8 cellular contexts compared by ENCODE assay signal in the genomic region with DNA sequence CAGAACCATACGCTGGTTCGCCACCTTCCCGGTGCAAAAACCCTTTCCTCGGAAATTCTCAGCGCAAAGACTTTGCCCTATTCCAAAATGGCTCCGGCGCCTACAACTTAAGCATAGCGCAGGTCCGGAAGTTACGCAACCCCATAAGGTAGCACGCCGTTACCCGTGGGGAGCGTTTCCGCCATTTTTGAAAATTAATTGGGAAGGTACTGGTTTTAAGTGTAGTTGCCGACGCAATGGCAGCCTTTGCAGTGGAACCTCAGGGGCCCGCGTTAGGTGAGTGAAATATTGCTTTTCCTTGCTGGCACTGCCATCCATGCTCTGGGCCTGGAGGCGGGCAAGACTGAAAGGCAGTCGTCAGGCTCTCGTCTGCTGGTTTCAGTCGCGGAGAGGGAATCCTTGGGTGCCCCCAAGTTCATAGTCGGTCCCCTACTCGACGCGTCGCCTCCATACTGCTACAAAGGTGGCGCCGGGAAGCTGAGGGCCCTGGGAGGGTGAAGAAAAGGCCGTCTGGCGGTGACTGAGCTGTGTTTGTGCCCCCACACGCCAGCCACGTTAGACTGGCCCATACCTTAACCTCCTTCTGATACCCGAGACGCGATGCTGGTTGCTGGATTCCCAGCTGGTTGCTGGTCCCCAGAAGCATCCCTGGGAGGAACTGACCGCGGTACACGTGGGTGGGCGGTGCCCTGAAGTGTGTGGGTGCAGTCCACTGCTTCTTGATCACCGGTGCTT. TPM values are rescaled to one million over a fixed set of nuclear protein-coding genes. Genes with fewer than 3 reads are reported as not detected.
DNase-seq lines count a peak whose midpoint lies in the region; ATAC-seq and TF ChIP-seq lines count a peak whose summit lies in the region.

NUP35 (plus strand) TSS at position 222 of the 735 bp plus-strand sequence; CDS start at position 237, 15 bp downstream.

- peak within 1 kb of the TSS; percentile 88 for H3K4me2 ChIP-seq in PC-3 (ENCODE audit: low read length)

- peaks cover 15% of the 10 kb centered on the region for H3K4me1 ChIP-seq in PC-3 (ENCODE audit: insufficient read depth, low read length)

- H4K20me1 ChIP-seq in PC-3 (ENCODE audit: low read length), result peaks cover 21% of the 10 kb centered on the region

- DNase-seq in DMS114 treated with DMSO at 0.1 percent for 48 hours (lab: John Stamatoyannopoulos, UW; ENCODE audit: unreplicated experiment) (peak; percentile 72), PC-3 (peak; percentile 97), activated T-cell treated with anti-CD3 and anti-CD28 coated beads for 48 hours (ENCODE audit: low read depth) (peak; percentile 69), epithelial cell of proximal tubule (ENCODE audit: low read depth) (peak; percentile 76), mucosa of gallbladder (ENCODE audit: low spot score) (peak; percentile 91)
- DNase-seq in stimulated activated CD8-positive, alpha-beta memory T cell treated with anti-CD3 and anti-CD28 coated beads, Interleukin-4, amount 100 ng/mL, for 4 hours (ENCODE audit: low read depth in 2 of 2, low spot score in 1 of 2), result peak; percentile 71 to 90

- H3K27me3 ChIP-seq in PC-3 (ENCODE audit: low read length), result no peaks in the 10 kb centered on the region

- H3K36me3 ChIP-seq in PC-3 (ENCODE audit: low read depth, low read length), result peaks cover 9% of the 10 kb centered on the region

- H3K4me3 ChIP-seq in PC-3 (ENCODE audit: low read length), result peak within 1 kb of the TSS; percentile 85
- H3K4me3 ChIP-seq in epithelial cell of proximal tubule (ENCODE audit: low read depth, low read length), result peak within 1 kb of the TSS; percentile 85

- peaks cover 50% of the 10 kb centered on the region for H3K79me2 ChIP-seq in PC-3 (ENCODE audit: low read length)

- intact Hi-C loops in PC-3 (cut with micrococcal nuclease), result loop anchor here (1.0 to 2.0 kb wide), 3 partner anchors 30 to 86 kb away; partner anchors contain the start of genes DUSP19 and NCKAP1

- H3K9me2 ChIP-seq in PC-3 (replicated peaks; ENCODE audit: low read length), result no peaks in the 10 kb centered on the region

- BruUV-seq in PC-3 (replicated peaks; lab: Mats Ljungman, UMichigan), result TSS peak; percentile 93

- H3K27ac ChIP-seq in PC-3 (ENCODE audit: low read length), result peak within 1 kb of the TSS; percentile 92

- TF ChIP-seq RAD21 in Ishikawa (IDR thresholded peaks at IDR 0.05; ENCODE audit: low read depth), result no peak

- H3F3A ChIP-seq in PC-3 (ENCODE audit: low read length, unreplicated experiment), result no peaks in the 10 kb centered on the region

- CTCF ChIA-PET in PC-3 (lab: Charles Lee), result no interaction called here

- peak within 1 kb of the TSS; percentile 90 for H2AFZ ChIP-seq in PC-3 (ENCODE audit: low read length)

- H3K9ac ChIP-seq in PC-3 (ENCODE audit: low read length), result peak within 1 kb of the TSS; percentile 94

- H3K9me3 ChIP-seq in PC-3 (ENCODE audit: low read length), result no peaks in the 10 kb centered on the region

- ATAC-seq in GM21576 (IDR thresholded peaks at IDR 0.05; ENCODE audit: unreplicated experiment) (peak; percentile 92), PC-3 (peak; percentile 85)

- no peak; the same call in 1 of the 2 replicates for TF ChIP-seq EP300 in Ishikawa (IDR thresholded peaks at IDR 0.05; ENCODE audit: borderline replicate concordance)

- TF ChIP-seq CTCF in PC-3 (conservative IDR thresholded peaks at IDR 0.05; ENCODE audit: low read depth, low read length) (no peak), epithelial cell of proximal tubule (conservative IDR thresholded peaks at IDR 0.05; ENCODE audit: low read depth, low read length) (no peak)

- POLR2A ChIA-PET in PC-3 (lab: Charles Lee; ENCODE audit: unreplicated experiment), result interaction anchor here (0.6 kb wide), 1 partner anchor 98 kb away, joined by 12 read pairs; no protein-coding TSS in a partner anchor

TF ChIP-seq in Ishikawa, 13 proteins besides CTCF, POLR2A, EP300 and RAD21:
- TF ChIP-seq EGR1 (IDR thresholded peaks at IDR 0.05) (peak; percentile 75), CREB1 (IDR thresholded peaks at IDR 0.05; ENCODE audit: low read depth) (peak; percentile 85), TCF12 (IDR thresholded peaks at IDR 0.05; ENCODE audit: low read depth) (peak; percentile 68), USF1 (IDR thresholded peaks at IDR 0.05) (peak; percentile 81), YY1 (IDR thresholded peaks at IDR 0.05; ENCODE audit: low read depth) (peak; percentile 99), TAF1 (IDR thresholded peaks at IDR 0.05; ENCODE audit: low read depth) (peak; percentile 85), CEBPB (IDR thresholded peaks at IDR 0.05) (peak; percentile 98), ZBTB7A (IDR thresholded peaks at IDR 0.05; ENCODE audit: low read depth) (no peak), FOXM1 (IDR thresholded peaks at IDR 0.05; ENCODE audit: borderline replicate concordance, low read depth) (peak; percentile 73; the same call in 1 of the 2 replicates), REST (IDR thresholded peaks at IDR 0.05; ENCODE audit: low read depth) (0 out of 2 replicates have a peak, but pooled peaks have one; percentile 43), NFIC (IDR thresholded peaks at IDR 0.05) (no peak; the same call in 1 of the 2 replicates), TEAD4 (IDR thresholded peaks at IDR 0.05) (peak; percentile 36; the same call in 1 of the 2 replicates)
- TF ChIP-seq, protein P1, sequence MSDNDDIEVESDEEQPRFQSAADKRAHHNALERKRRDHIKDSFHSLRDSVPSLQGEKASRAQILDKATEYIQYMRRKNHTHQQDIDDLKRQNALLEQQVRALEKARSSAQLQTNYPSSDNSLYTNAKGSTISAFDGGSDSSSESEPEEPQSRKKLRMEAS (IDR thresholded peaks at IDR 0.05), result peak; percentile 95

RNA-seq across cellular contexts. Expression of gene NUP35, which starts in this region (rescaled TPM):
- total RNA-seq in PC-3 (2014; rRNA removed) (25.0 and 26.0 TPM in 2 replicates), epithelial cell of proximal tubule (19.1 and 30.1 TPM in 2 replicates), mucosa of gallbladder (12.2 TPM)

Comparison
In these comparisons a context has a peak if more than half of its experiments do, and no peak if none do; other contexts are left out.
1. Peak in every context shown above with its lines: DNase-seq, ATAC-seq, H3K4me3 ChIP-seq and H3K27ac ChIP-seq.